7 cellular contexts compared by ENCODE assay signal in genomic region chr1:86155807-86156561, GRCh38. TPM values are rescaled to one million over a fixed set of nuclear protein-coding genes. Genes with fewer than 3 reads are reported as not detected.
DNase-seq lines count a peak whose midpoint lies in the region; ATAC-seq and TF ChIP-seq lines count a peak whose summit lies in the region.

No MANE protein-coding gene starts in this region.

- TF ChIP-seq CTCF in GM23338 (conservative IDR thresholded peaks at IDR 0.05; ENCODE audit: low read depth in 2 of 2) = no peak
- no peak for TF ChIP-seq CTCF in cardiac muscle cell (IDR thresholded peaks at IDR 0.05; ENCODE audit: low read depth, low read length)

- H3K9me3 Mint-ChIP-seq in GM23338 = no peaks in the 10 kb centered on the region

- no peaks in the 10 kb centered on the region for H4K20me1 ChIP-seq in GM23338 (replicated peaks; ENCODE audit: insufficient read depth)

- H2AFZ ChIP-seq in GM23338 = peak overlapping the region; percentile 99

- peak overlapping the region; percentile 76 for H3K4me3 ChIP-seq in GM23338
- H3K4me3 ChIP-seq in cardiac muscle cell = peak overlapping the region; percentile 28

- H3K79me2 ChIP-seq in GM23338 (replicated peaks; ENCODE audit: insufficient read depth) = no peaks in the 10 kb centered on the region

- peaks cover 37% of the 10 kb centered on the region for H3K27me3 Mint-ChIP-seq in GM23338 (ENCODE audit: insufficient read depth, low read depth, poor library complexity)

- H3K27ac ChIP-seq in GM23338 (ENCODE audit: low read depth) (no peak overlapping the region), cardiac muscle cell (no peak overlapping the region)

- no peaks in the 10 kb centered on the region for H3K36me3 ChIP-seq in GM23338 (ENCODE audit: insufficient read depth)
- no peaks in the 10 kb centered on the region for H3K36me3 ChIP-seq in cardiac muscle cell

- H3F3A ChIP-seq in GM23338 (replicated peaks; ENCODE audit: low read depth) = peaks cover 5% of the 10 kb centered on the region; the same call in 1 of the 2 replicates

- H3K4me2 ChIP-seq in GM23338 = peak overlapping the region; percentile 95

- DNase-seq in GM23338 (ENCODE audit: low spot score) = peak; percentile 53
- DNase-seq in cardiac muscle cell (ENCODE audit: low read depth in 1 of 2, low spot score in 1 of 2) = peak; percentile 29 to 75
- peak in 6 of 10 donors; percentile 3 to 76 (median 38) for DNase-seq in posterior cingulate gyrus
- no peak for DNase-seq in foreskin melanocyte
- DNase-seq in activated CD4-positive, CD25-positive, alpha-beta regulatory T cell treated with anti-CD3 and anti-CD28 coated beads, Interleukin-2, amount 50 U/mL, for 72 hours = no peak

- H3K9me2 ChIP-seq in GM23338 (ENCODE audit: insufficient read depth) = no peaks in the 10 kb centered on the region

- no peaks in the 10 kb centered on the region; the same call in 1 of the 3 replicates for H3K36me3 Mint-ChIP-seq in GM23338 (ENCODE audit: low read depth)

- peak overlapping the region; percentile 72 for H3K4me3 Mint-ChIP-seq in GM23338

- peaks cover 52% of the 10 kb centered on the region for H3K27me3 ChIP-seq in GM23338 (ENCODE audit: insufficient read depth)
- peaks cover 40% of the 10 kb centered on the region for H3K27me3 ChIP-seq in cardiac muscle cell

- no peaks in the 10 kb centered on the region for H3K9me3 ChIP-seq in cardiac muscle cell (ENCODE audit: low read depth)

- peaks cover 13% of the 10 kb centered on the region for H3K4me1 ChIP-seq in GM23338 (ENCODE audit: insufficient read depth)
- H3K4me1 ChIP-seq in cardiac muscle cell (ENCODE audit: low read depth) = peaks cover 6% of the 10 kb centered on the region

- ATAC-seq in GM23338 = peak; percentile 47
- ATAC-seq in SK-N-SH treated with all-trans-retinoic acid at 6 μM for 48 hours = peak; percentile 56
- no peak for ATAC-seq in HG03342 (IDR thresholded peaks at IDR 0.05; ENCODE audit: unreplicated experiment)

- H3K4me1 Mint-ChIP-seq in GM23338 = peaks cover 12% of the 10 kb centered on the region

- intact Hi-C loops in posterior cingulate gyrus (cut with DNase I) = no loop called here

- H3K27ac Mint-ChIP-seq in GM23338 = no peak overlapping the region

TF ChIP-seq in GM23338, 12 proteins besides CTCF, POLR2A, EP300 and RAD21:
- TF ChIP-seq CREB1 (CRISPR knock-in tag; IDR thresholded peaks at IDR 0.05; ENCODE audit: low read depth) (no peak), EZH2 (IDR thresholded peaks at IDR 0.05; ENCODE audit: low read depth, unreplicated experiment) (peak; percentile 70)

TF ChIP-seq in SK-N-SH treated with all-trans-retinoic acid at 6 μM for 48 hours, 23 proteins besides CTCF, POLR2A, EP300 and RAD21:
- no peak for TF ChIP-seq BACH2 (CRISPR knock-in tag; IDR thresholded peaks at IDR 0.05; ENCODE audit: borderline replicate concordance)
- TF ChIP-seq CSRNP3 (CRISPR knock-in tag; IDR thresholded peaks at IDR 0.05) = no peak
- TF ChIP-seq ZFP3 (CRISPR knock-in tag; IDR thresholded peaks at IDR 0.05) = no peak
- no peak for TF ChIP-seq GLIS3 (CRISPR knock-in tag; IDR thresholded peaks at IDR 0.05)
- no peak for TF ChIP-seq ARNTL (CRISPR knock-in tag; IDR thresholded peaks at IDR 0.05; ENCODE audit: borderline replicate concordance, low read depth)
- no peak for TF ChIP-seq TCF4 (CRISPR knock-in tag; IDR thresholded peaks at IDR 0.05; ENCODE audit: borderline replicate concordance)
- TF ChIP-seq TOX (CRISPR knock-in tag; IDR thresholded peaks at IDR 0.05; ENCODE audit: borderline replicate concordance) = no peak
- no peak for TF ChIP-seq POU6F1 (CRISPR knock-in tag; IDR thresholded peaks at IDR 0.05; ENCODE audit: borderline replicate concordance, low read depth)
- no peak for TF ChIP-seq ZFP30 (CRISPR knock-in tag; IDR thresholded peaks at IDR 0.05)
- no peak for TF ChIP-seq ISL1 (CRISPR knock-in tag; IDR thresholded peaks at IDR 0.05)
- no peak for TF ChIP-seq ZNF565 (CRISPR knock-in tag; conservative IDR thresholded peaks at IDR 0.05; ENCODE audit: low read depth)
- no peak for TF ChIP-seq PPARA (CRISPR knock-in tag; IDR thresholded peaks at IDR 0.05; ENCODE audit: borderline replicate concordance)
- TF ChIP-seq RARB (CRISPR knock-in tag; IDR thresholded peaks at IDR 0.05) = no peak
- no peak for TF ChIP-seq ZNF8 (CRISPR knock-in tag; IDR thresholded peaks at IDR 0.05)
- TF ChIP-seq TSHZ2 (CRISPR knock-in tag; IDR thresholded peaks at IDR 0.05) = no peak
- no peak for TF ChIP-seq ZC3H10 (CRISPR knock-in tag; IDR thresholded peaks at IDR 0.05)
- TF ChIP-seq CREB5 (CRISPR knock-in tag; IDR thresholded peaks at IDR 0.05; ENCODE audit: low read depth) = no peak

RNA-seq across cellular contexts. Expression of gene COL24A1, which starts 0.6 kb away (rescaled TPM):
- total RNA-seq in GM23338 (2014; rRNA removed; shearing (Covaris generic)) = 1.3 and 2.1 TPM in 2 replicates
- polyA plus RNA-seq in GM23338 (2016; fragmentation: Nextera tagmentation; extraction: Ambion mirVana) = 1.1 and 1.2 TPM in 2 replicates
- 0.35 and 0.54 TPM in 2 replicates for total RNA-seq in cardiac muscle cell
- polyA plus RNA-seq in cardiac muscle cell = 0.32 and 0.99 TPM in 2 replicates

Comparison
In these comparisons a context has a peak if more than half of its experiments do, and no peak if none do; other contexts are left out.
1. DNase-seq: peak in GM23338 (single experiment), cardiac muscle cell (2 of 2) and posterior cingulate gyrus (6 of 10); none in foreskin melanocyte (single experiment) and activated CD4-positive, CD25-positive, alpha-beta regulatory T cell treated with anti-CD3 and anti-CD28 coated beads, Interleukin-2, amount 50 U/mL, for 72 hours (single experiment).